20 cellular contexts compared by ENCODE assay signal in genomic region chr18:10062292-10062940, GRCh38.
DNase-seq lines count a peak whose midpoint lies in the region; TF ChIP-seq lines count a peak whose summit lies in the region.
"Had no signal": no experiment of that assay in that cellular context is flagged by ENCODE, and none has a peak within 500 bp of the region (broad histone marks: within the 10 kb centered on the region; RNA-seq: fewer than 3 reads in every experiment).

No MANE protein-coding gene starts in this region.

- no peaks in the 10 kb centered on the region for H3K36me3 ChIP-seq in BLaER1 treated with 17β-estradiol and CSF1 and Interleukin-3, amounts not matched to agents 10 nM and 100 nM
- H3K36me3 ChIP-seq in neural progenitor cell = no peaks in the 10 kb centered on the region
- no peaks in the 10 kb centered on the region for H3K36me3 ChIP-seq in vagina
- H3K36me3 ChIP-seq: breast epithelium, lower lobe of right lung, suprapubic skin had no signal

- peak overlapping the region in 7 of 11 experiments; percentile 6 to 91 (median 39); a peak in 12 of 22 replicates for H3K27ac ChIP-seq in BLaER1 treated with 17β-estradiol and CSF1 and Interleukin-3, amounts not matched to agents 10 nM and 100 nM
- H3K27ac ChIP-seq in neural progenitor cell (no peak overlapping the region), vagina (no peak overlapping the region)
- H3K27ac ChIP-seq: breast epithelium, lower lobe of right lung, suprapubic skin had no signal

- H3K27ac Mint-ChIP-seq in neural progenitor cell = peak overlapping the region; percentile 92
- H3K27ac Mint-ChIP-seq: GM23338, natural killer cell had no signal

- H3K4me3 Mint-ChIP-seq in neural progenitor cell = no peak overlapping the region
- H3K4me3 Mint-ChIP-seq: GM23338, natural killer cell had no signal

- H3F3A ChIP-seq in neural progenitor cell (ENCODE audit: low read depth) = no peaks in the 10 kb centered on the region

- H3K79me2 ChIP-seq in neural progenitor cell (ENCODE audit: low read depth) = no peaks in the 10 kb centered on the region

- no peak overlapping the region for H2AFZ ChIP-seq in neural progenitor cell (replicated peaks)
- H2AFZ ChIP-seq: GM23338 had no signal

- peak overlapping the region in 3 of 11 experiments; percentile 11 to 48 (median 27); a peak in 3 of 22 replicates for H3K9ac ChIP-seq in BLaER1 treated with 17β-estradiol and CSF1 and Interleukin-3, amounts not matched to agents 10 nM and 100 nM
- no peak overlapping the region for H3K9ac ChIP-seq in neural progenitor cell

- H3K4me2 ChIP-seq in BLaER1 treated with 17β-estradiol and CSF1 and Interleukin-3, amounts not matched to agents 10 nM and 100 nM = peak overlapping the region; percentile 43 to 97 (median 80)
- no peak overlapping the region for H3K4me2 ChIP-seq in neural progenitor cell
- H3K4me2 ChIP-seq: GM23338 had no signal

- H3K9me3 Mint-ChIP-seq in neural progenitor cell = peaks cover 11% of the 10 kb centered on the region
- H3K9me3 Mint-ChIP-seq: GM23338, natural killer cell had no signal

- no peak for TF ChIP-seq CTCF in neural progenitor cell (IDR thresholded peaks at IDR 0.05)
- TF ChIP-seq CTCF in vagina (IDR thresholded peaks at IDR 0.05) = no peak

- peaks cover 0 to 11% (median 4%) of the 10 kb centered on the region in 11 experiments; a peak in 7 of 22 replicates for H3K9me3 ChIP-seq in BLaER1 treated with 17β-estradiol and CSF1 and Interleukin-3, amounts not matched to agents 10 nM and 100 nM (replicated peaks in 1 of 11)
- H3K9me3 ChIP-seq in neural progenitor cell (ENCODE audit: low read depth) = no peaks in the 10 kb centered on the region
- H3K9me3 ChIP-seq in vagina = no peaks in the 10 kb centered on the region
- H3K9me3 ChIP-seq: breast epithelium, lower lobe of right lung, suprapubic skin had no signal

- H3K27me3 ChIP-seq in BLaER1 treated with 17β-estradiol and CSF1 and Interleukin-3, amounts not matched to agents 10 nM and 100 nM = no peaks in the 10 kb centered on the region
- no peaks in the 10 kb centered on the region for H3K27me3 ChIP-seq in neural progenitor cell
- no peaks in the 10 kb centered on the region for H3K27me3 ChIP-seq in vagina
- H3K27me3 ChIP-seq: breast epithelium, suprapubic skin had no signal

- peaks cover 3% of the 10 kb centered on the region for H3K36me3 Mint-ChIP-seq in neural progenitor cell
- H3K36me3 Mint-ChIP-seq: natural killer cell had no signal

- peak; percentile 20 for DNase-seq in NCI-H526 treated with DMSO at 0.1 percent for 48 hours (lab: John Stamatoyannopoulos, UW)
- peak; percentile 59 for DNase-seq in fibroblast of gingiva (ENCODE audit: low read depth)
- DNase-seq in neural progenitor cell (ENCODE audit: low spot score) = no peak
- no peak for DNase-seq in T-helper 1 cell
- DNase-seq in vagina (ENCODE audit: extremely low spot score in 2 of 2) = no peak
- no peak for DNase-seq in DMS153 (lab: John Stamatoyannopoulos, UW)
- DNase-seq: activated CD4-positive, alpha-beta T cell treated with anti-CD3 and anti-CD28 coated beads for 1 hour; activated CD8-positive, alpha-beta memory T cell treated with anti-CD3 and anti-CD28 coated beads, Interleukin-2, amount 50 U/mL, for 4 hours; activated naive CD4-positive, alpha-beta T cell; C1 segment of cervical spinal cord; effector CD8-positive, alpha-beta T cell; lower lobe of right lung; natural killer cell; NCI-H187 treated with DMSO at 0.1 percent for 48 hours; stimulated activated CD4-positive, alpha-beta T cell treated with anti-CD3 and anti-CD28 coated beads, Interleukin-1b, Interleukin-23, amount 100 ng/mL, for 48 hours; T-helper 2 cell had no signal

- H3K27me3 Mint-ChIP-seq in neural progenitor cell (ENCODE audit: insufficient read depth, low read depth) = peaks cover 8% of the 10 kb centered on the region

- H3K4me3 ChIP-seq in BLaER1 treated with 17β-estradiol and CSF1 and Interleukin-3, amounts not matched to agents 10 nM and 100 nM = no peak overlapping the region
- H3K4me3 ChIP-seq in neural progenitor cell = no peak overlapping the region
- H3K4me3 ChIP-seq in vagina = no peak overlapping the region
- H3K4me3 ChIP-seq: breast epithelium, GM23338, lower lobe of right lung, suprapubic skin had no signal

- H3K4me1 Mint-ChIP-seq in neural progenitor cell = peaks cover 49% of the 10 kb centered on the region
- H3K4me1 Mint-ChIP-seq: natural killer cell had no signal

- no peaks in the 10 kb centered on the region for H4K20me1 ChIP-seq in BLaER1 treated with 17β-estradiol and CSF1 and Interleukin-3, amounts not matched to agents 10 nM and 100 nM
- H4K20me1 ChIP-seq in neural progenitor cell (ENCODE audit: low read depth) = no peaks in the 10 kb centered on the region

- intact Hi-C loops in vagina (cut with DNase I) = no loop called here

- peaks cover 55 to 64% (median 61%) of the 10 kb centered on the region in 10 experiments for H3K4me1 ChIP-seq in BLaER1 treated with 17β-estradiol and CSF1 and Interleukin-3, amounts not matched to agents 10 nM and 100 nM
- H3K4me1 ChIP-seq in neural progenitor cell (peaks cover 20% of the 10 kb centered on the region), vagina (peaks cover 38% of the 10 kb centered on the region)

- no peak for TF ChIP-seq POLR2A in vagina (IDR thresholded peaks at IDR 0.05)

Comparison
In these comparisons a context has a peak if more than half of its experiments do, and no peak if none do; other contexts are left out.
1. H3K27ac ChIP-seq: peak in BLaER1 treated with 17β-estradiol and CSF1 and Interleukin-3, amounts not matched to agents 10 nM and 100 nM (7 of 11); none in neural progenitor cell (single experiment) and vagina (single experiment).
2. DNase-seq: peak in NCI-H526 treated with DMSO at 0.1 percent for 48 hours (single experiment) and fibroblast of gingiva (single experiment); none in neural progenitor cell (single experiment), T-helper 1 cell (0 of 5), vagina (0 of 2) and DMS153 (single experiment).